Comparison of ENCODE assay signal across 25 cellular contexts in genomic region chr6:167467793-167468431, GRCh38.
"Had no signal": no experiment of that assay in that cellular context is flagged by ENCODE, and none has a peak within 500 bp of the region (broad histone marks: within the 10 kb centered on the region; RNA-seq: fewer than 3 reads in every experiment).

No MANE protein-coding gene starts in this region.

- H3K27ac Mint-ChIP-seq: dendritic cell treated with granulocyte-macrophage colony-stimulating factor and Interleukin-4, amounts not matched to agents 40 ng/mL and 50 ng/mL, for 4 days; immature natural killer cell; naive thymus-derived CD8-positive, alpha-beta T cell; nephron progenitor cell had no signal

- H3K27ac ChIP-seq: colonic mucosa, lower lobe of right lung, pancreas, right lobe of liver, thyroid gland had no signal

- H3K27me3 Mint-ChIP-seq: dendritic cell treated with granulocyte-macrophage colony-stimulating factor and Interleukin-4, amounts not matched to agents 40 ng/mL and 50 ng/mL, for 4 days had no signal

- ATAC-seq: left colon; left ventricle myocardium superior; lower lobe of right lung; naive thymus-derived CD8-positive, alpha-beta T cell; pancreas; right lobe of liver; stimulated activated naive CD8-positive, alpha-beta T cell treated with anti-CD3 and anti-CD28 coated beads, Interleukin-15, amount 100 ng/mL, for 72 hours had no signal

- H3K4me1 ChIP-seq: colonic mucosa, lower lobe of right lung, pancreas, right lobe of liver, thyroid gland had no signal

- FAIRE-seq: endometrium, frontal cortex, pancreas, small intestine had no signal

- H3K9me3 ChIP-seq: colonic mucosa, lower lobe of right lung, pancreas, right lobe of liver, thyroid gland had no signal

- H3K4me3 ChIP-seq: colonic mucosa, lower lobe of right lung, pancreas, right lobe of liver, thyroid gland had no signal

- H3K4me3 Mint-ChIP-seq: dendritic cell treated with granulocyte-macrophage colony-stimulating factor and Interleukin-4, amounts not matched to agents 40 ng/mL and 50 ng/mL, for 4 days; immature natural killer cell; naive thymus-derived CD8-positive, alpha-beta T cell; nephron progenitor cell; stimulated activated naive CD8-positive, alpha-beta T cell treated with anti-CD3 and anti-CD28 coated beads, Interleukin-15, amount 100 ng/mL, for 72 hours had no signal

- H3K9me3 Mint-ChIP-seq: dendritic cell treated with granulocyte-macrophage colony-stimulating factor and Interleukin-4, amounts not matched to agents 40 ng/mL and 50 ng/mL, for 4 days; immature natural killer cell; naive thymus-derived CD8-positive, alpha-beta T cell; nephron progenitor cell; stimulated activated naive CD8-positive, alpha-beta T cell treated with anti-CD3 and anti-CD28 coated beads, Interleukin-15, amount 100 ng/mL, for 72 hours had no signal

- DNase-seq: colonic mucosa; effector memory CD4-positive, alpha-beta T cell; hypothalamus; immature natural killer cell; islet precursor cell; kidney glomerular epithelial cell; left colon; left ventricle myocardium superior; lower lobe of right lung; naive thymus-derived CD8-positive, alpha-beta T cell; nephron progenitor cell; occipital lobe; pancreas; retina; right lobe of liver; small intestine; stimulated activated CD4-positive, alpha-beta T cell treated with anti-CD3 and anti-CD28 coated beads, Interleukin-15, amount 100 ng/mL, for 24 hours; stimulated activated CD4-positive, alpha-beta T cell treated with anti-CD3 and anti-CD28 coated beads, Interleukin-2, amount 100 ng/mL, for 48 hours; stimulated activated CD8-positive, alpha-beta memory T cell treated with anti-CD3 and anti-CD28 coated beads, Interleukin-4, amount 100 ng/mL, for 48 hours; stimulated activated naive CD4-positive, alpha-beta T cell; stimulated activated naive CD8-positive, alpha-beta T cell treated with anti-CD3 and anti-CD28 coated beads, Interleukin-15, amount 100 ng/mL, for 72 hours; thyroid gland had no signal

- H3K4me1 Mint-ChIP-seq: immature natural killer cell had no signal

- H3K27me3 ChIP-seq: colonic mucosa, pancreas, right lobe of liver, thyroid gland had no signal

- H3K36me3 ChIP-seq: colonic mucosa, lower lobe of right lung, pancreas, right lobe of liver, thyroid gland had no signal

- H3K36me3 Mint-ChIP-seq: immature natural killer cell; naive thymus-derived CD8-positive, alpha-beta T cell had no signal
